9 cellular contexts compared by ENCODE assay signal in the genomic region with DNA sequence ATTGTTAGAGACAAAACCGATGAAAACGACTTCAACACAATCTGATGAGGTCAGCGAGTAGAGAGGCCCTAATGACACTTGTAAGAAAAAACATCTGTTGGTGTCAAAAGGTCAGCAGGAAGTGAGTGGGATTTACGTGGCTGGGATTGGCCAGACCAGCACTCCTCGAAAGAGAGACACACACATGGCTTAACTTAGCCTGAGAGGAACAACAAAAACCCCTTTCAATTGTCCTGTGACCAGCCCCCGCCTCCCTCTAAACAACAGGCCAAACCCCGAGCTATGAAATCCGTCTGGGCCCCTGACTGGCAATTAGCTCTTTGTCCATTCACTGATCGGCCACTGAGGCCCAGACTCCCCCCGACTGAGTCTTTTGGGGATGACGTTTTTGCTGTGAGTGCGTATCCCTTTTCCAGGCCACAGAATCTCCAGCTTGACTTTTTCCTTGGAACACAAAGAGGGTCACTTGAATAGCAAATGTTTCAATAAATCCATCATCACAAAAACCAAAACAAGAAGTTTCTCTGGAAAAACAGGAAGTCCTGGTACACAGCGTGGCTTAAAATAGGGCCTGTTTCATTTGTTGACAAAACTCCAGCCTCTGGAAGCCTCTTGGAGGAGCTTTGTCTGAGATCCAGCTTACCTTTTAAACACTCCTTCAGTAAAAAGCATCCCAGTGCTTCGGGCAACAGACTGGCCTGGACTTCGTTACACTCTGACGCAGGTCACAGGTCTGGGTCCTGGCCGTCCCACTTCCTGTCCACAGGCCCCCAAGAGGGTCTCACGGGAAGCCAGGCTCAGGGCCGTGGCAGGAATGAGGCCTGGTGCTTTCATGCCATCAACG.
A peak's percentile ranks its signal among the peaks of the same experiment; 100 is the strongest.
DNase-seq lines count a peak whose midpoint lies in the region; ATAC-seq and TF ChIP-seq lines count a peak whose summit lies in the region.
"Had no signal": no experiment of that assay in that cellular context is flagged by ENCODE, and none has a peak within 500 bp of the region (broad histone marks: within the 10 kb centered on the region; RNA-seq: fewer than 3 reads in every experiment).

No MANE protein-coding gene starts in this region.

- H3K27ac ChIP-seq in HUES64 (ENCODE audit: low read depth, low read length): peak overlapping the region; percentile 16
- peak overlapping the region; percentile 91 for H3K27ac ChIP-seq in skeletal muscle tissue (ENCODE audit: low read depth, low read length)

- peak overlapping the region; percentile 75 to 97 (median 94) for H3K27ac Mint-ChIP-seq in brain
- H3K27ac Mint-ChIP-seq: activated naive CD8-positive, alpha-beta T cell had no signal

- peaks cover 52% of the 10 kb centered on the region for H3K36me3 Mint-ChIP-seq in brain
- H3K36me3 Mint-ChIP-seq: activated naive CD8-positive, alpha-beta T cell had no signal

- H3K36me3 ChIP-seq in HUES64 (ENCODE audit: insufficient read depth, low read length) (peaks cover 23% of the 10 kb centered on the region), skeletal muscle tissue (ENCODE audit: control insufficient read depth in 3 of 3, insufficient read depth in 3 of 3, low read length in 3 of 3) (no peaks in the 10 kb centered on the region)

- peak overlapping the region; percentile 9; the same call in 1 of the 2 replicates for H3K9ac ChIP-seq in HUES64 (ENCODE audit: low read depth, low read length)
- peak overlapping the region; percentile 25 to 74 (median 41) for H3K9ac ChIP-seq in skeletal muscle tissue (ENCODE audit: low read depth in 1 of 3, low read length in 3 of 3)

- no peaks in the 10 kb centered on the region for H3K27me3 Mint-ChIP-seq in brain

- ATAC-seq in GM21825 (IDR thresholded peaks at IDR 0.05; ENCODE audit: unreplicated experiment) (no peak), GM21717 (IDR thresholded peaks at IDR 0.05; ENCODE audit: unreplicated experiment) (no peak)

- peaks cover 90% of the 10 kb centered on the region for H3K4me1 Mint-ChIP-seq in brain

- 82% methylated on average over 20 of the region's 20 CpGs for WGBS in HUES64

- TF ChIP-seq CTCF in brain (conservative IDR thresholded peaks at IDR 0.05): no peak

- H3K9me3 ChIP-seq in HUES64 (ENCODE audit: insufficient read depth, low read depth, low read length): no peaks in the 10 kb centered on the region
- H3K9me3 ChIP-seq in skeletal muscle tissue (ENCODE audit: control insufficient read depth in 3 of 3, low read length in 3 of 3): no peaks in the 10 kb centered on the region

- H3K27me3 ChIP-seq in HUES64 (ENCODE audit: insufficient read depth, low read length): no peaks in the 10 kb centered on the region
- H3K27me3 ChIP-seq in skeletal muscle tissue (ENCODE audit: control insufficient read depth in 3 of 3, insufficient read depth in 3 of 3, low read length in 3 of 3): no peaks in the 10 kb centered on the region

- H3K4me3 Mint-ChIP-seq in brain: peak overlapping the region in 3 of 5 experiments; percentile 46 to 68 (median 61)
- H3K4me3 Mint-ChIP-seq: activated naive CD8-positive, alpha-beta T cell had no signal

- H3K4me1 ChIP-seq in HUES64 (ENCODE audit: insufficient read depth, low read length) (peaks cover 47% of the 10 kb centered on the region; the same call in 1 of the 2 replicates), skeletal muscle tissue (ENCODE audit: control insufficient read depth in 3 of 3, insufficient read depth in 3 of 3, low read length in 3 of 3) (peaks cover 79 to 95% (median 92%) of the 10 kb centered on the region in 3 donors)

- peaks cover 0 to 13% (median 4%) of the 10 kb centered on the region in 5 experiments for H3K9me3 Mint-ChIP-seq in brain

- H3K4me3 ChIP-seq in HUES64 (ENCODE audit: low read length) (no peak overlapping the region), skeletal muscle tissue (ENCODE audit: low read length in 3 of 3) (peak overlapping the region in 2 of 3 donors; percentile 2 to 52)

- DNase-seq in AG20443 (ENCODE audit: low spot score) (peak; percentile 86), islet precursor cell (peak; percentile 96)
- DNase-seq in stimulated activated CD4-positive, alpha-beta T cell treated with anti-CD3 and anti-CD28 coated beads, Interleukin-1b, Interleukin-23, amount 100 ng/mL, for 48 hours: no peak
